1 cellular context compared by ENCODE assay signal in the genomic region with DNA sequence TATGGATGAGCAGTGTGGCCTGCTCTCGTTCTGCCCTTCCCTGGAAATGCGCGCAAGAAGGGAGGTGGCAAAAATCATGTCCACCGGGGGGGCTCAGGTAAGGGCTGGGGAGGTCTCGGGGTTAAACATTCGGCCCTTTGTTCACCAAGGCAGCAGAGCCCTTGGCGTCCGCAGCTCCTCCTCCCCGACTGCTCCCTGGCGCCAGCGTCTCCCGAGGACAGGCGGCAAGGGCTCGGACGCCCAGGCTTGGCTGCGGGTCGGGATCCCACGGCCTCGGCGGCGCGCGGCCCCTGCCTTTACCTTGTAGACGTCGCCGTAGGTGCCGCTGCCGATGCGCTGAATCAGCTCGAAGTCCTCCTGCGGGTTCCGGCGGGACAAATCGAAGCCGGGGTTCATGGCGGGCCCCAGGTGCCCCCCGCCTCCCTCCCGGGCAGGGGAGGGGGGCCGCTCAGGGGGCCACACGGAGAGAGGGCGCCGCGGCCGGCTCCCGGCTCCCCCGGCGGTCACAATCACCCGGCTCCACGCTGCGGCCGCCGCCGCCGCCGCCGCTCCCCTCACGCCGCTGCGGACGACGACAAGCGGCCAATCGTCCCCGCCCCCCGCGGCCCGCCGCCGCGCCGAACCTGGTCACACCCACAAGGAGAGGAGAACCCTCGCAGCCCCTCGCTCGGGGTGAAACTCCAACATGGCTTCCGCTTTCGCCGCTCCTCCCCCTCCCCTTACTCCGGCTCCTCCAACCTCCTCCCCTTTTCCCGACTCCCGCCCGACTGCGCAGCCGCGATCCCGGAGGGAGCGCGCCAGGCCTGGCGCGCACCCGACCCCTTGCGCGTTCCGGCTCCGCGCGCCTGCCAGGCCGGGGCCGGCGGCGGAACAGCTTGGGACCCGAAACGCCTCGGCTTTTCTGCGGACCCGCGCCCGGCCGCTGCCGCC.
TF ChIP-seq lines count a peak whose summit lies in the region.

TSS of gene MAP4K3 (minus strand) at position 694 of the 930 bp plus-strand sequence. CDS start at position 396, 298 bp downstream.

TF ChIP-seq in HepG2, 621 proteins besides CTCF, POLR2A, EP300 and RAD21 (continued from another document and continues in another):
- TF ChIP-seq NFAT5 (CRISPR knock-in tag; IDR thresholded peaks at IDR 0.05) (no peak), ZNF333 (CRISPR knock-in tag; IDR thresholded peaks at IDR 0.05; ENCODE audit: borderline replicate concordance) (0 out of 2 replicates have a peak, but pooled peaks have one; percentile 60), ZNF841 (CRISPR knock-in tag; IDR thresholded peaks at IDR 0.05; ENCODE audit: borderline replicate concordance) (no peak), NONO (IDR thresholded peaks at IDR 0.05) (no peak), NONO (CRISPR knock-in tag; conservative IDR thresholded peaks at IDR 0.05) (peak; percentile 80; the same call in 1 of the 2 replicates), MTA3 (CRISPR knock-in tag; IDR thresholded peaks at IDR 0.05) (no peak), NR3C1 (CRISPR knock-in tag; IDR thresholded peaks at IDR 0.05) (no peak), FOXM1 (CRISPR knock-in tag; IDR thresholded peaks at IDR 0.05) (no peak), ZNF383 (CRISPR knock-in tag; IDR thresholded peaks at IDR 0.05; ENCODE audit: borderline replicate concordance) (no peak), ERF (CRISPR knock-in tag; IDR thresholded peaks at IDR 0.05) (peak; percentile 76), NAIF1 (CRISPR knock-in tag; IDR thresholded peaks at IDR 0.05; ENCODE audit: borderline replicate concordance) (peak; percentile 79; the same call in 1 of the 2 replicates), ZNF20 (CRISPR knock-in tag; IDR thresholded peaks at IDR 0.05) (no peak), SOX13 (IDR thresholded peaks at IDR 0.05) (no peak), SOX13 (CRISPR knock-in tag; conservative IDR thresholded peaks at IDR 0.05 in 1 of 2, IDR thresholded peaks at IDR 0.05 in 1 of 2) (peak in 1 of 2 experiments; percentile 5; a peak in 2 of 4 replicates), ZNF34 (CRISPR knock-in tag; IDR thresholded peaks at IDR 0.05; ENCODE audit: borderline replicate concordance) (no peak), DPF2 (CRISPR knock-in tag; IDR thresholded peaks at IDR 0.05; ENCODE audit: borderline replicate concordance, low read depth) (no peak; the same call in 1 of the 2 replicates), ARID5B (CRISPR knock-in tag; IDR thresholded peaks at IDR 0.05) (peak; percentile 32), IKZF5 (CRISPR knock-in tag; IDR thresholded peaks at IDR 0.05) (peak; percentile 11; the same call in 1 of the 2 replicates), KAT8 (CRISPR knock-in tag; IDR thresholded peaks at IDR 0.05) (peak; percentile 58; the same call in 1 of the 2 replicates), ZNF563 (CRISPR knock-in tag; IDR thresholded peaks at IDR 0.05) (peak; percentile 81), BRF2 (CRISPR knock-in tag; IDR thresholded peaks at IDR 0.05) (peak; percentile 40; the same call in 1 of the 2 replicates), ZMYM4 (CRISPR knock-in tag; IDR thresholded peaks at IDR 0.05) (peak; percentile 61), ATAD3A (CRISPR knock-in tag; IDR thresholded peaks at IDR 0.05) (no peak), KMT2B (CRISPR knock-in tag; IDR thresholded peaks at IDR 0.05) (peak; percentile 71), RBFOX2 (IDR thresholded peaks at IDR 0.05; ENCODE audit: low read depth, low read length) (peak; percentile 93), KDM5A (IDR thresholded peaks at IDR 0.05; ENCODE audit: borderline replicate concordance, low read length) (peak; percentile 85; the same call in 1 of the 2 replicates), ZNF629 (CRISPR knock-in tag; conservative IDR thresholded peaks at IDR 0.05) (peak; percentile 6; the same call in 1 of the 2 replicates), THAP11 (CRISPR knock-in tag; IDR thresholded peaks at IDR 0.05) (peak; percentile 52; the same call in 1 of the 2 replicates), SP1 (IDR thresholded peaks at IDR 0.05) (no peak), SP1 (CRISPR knock-in tag; IDR thresholded peaks at IDR 0.05) (no peak)
- TF ChIP-seq, protein P1, sequence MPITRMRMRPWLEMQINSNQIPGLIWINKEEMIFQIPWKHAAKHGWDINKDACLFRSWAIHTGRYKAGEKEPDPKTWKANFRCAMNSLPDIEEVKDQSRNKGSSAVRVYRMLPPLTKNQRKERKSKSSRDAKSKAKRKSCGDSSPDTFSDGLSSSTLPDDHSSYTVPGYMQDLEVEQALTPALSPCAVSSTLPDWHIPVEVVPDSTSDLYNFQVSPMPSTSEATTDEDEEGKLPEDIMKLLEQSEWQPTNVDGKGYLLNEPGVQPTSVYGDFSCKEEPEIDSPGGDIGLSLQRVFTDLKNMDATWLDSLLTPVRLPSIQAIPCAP (CRISPR knock-in tag; IDR thresholded peaks at IDR 0.05; ENCODE audit: low read depth), result no peak
- TF ChIP-seq, protein P2, sequence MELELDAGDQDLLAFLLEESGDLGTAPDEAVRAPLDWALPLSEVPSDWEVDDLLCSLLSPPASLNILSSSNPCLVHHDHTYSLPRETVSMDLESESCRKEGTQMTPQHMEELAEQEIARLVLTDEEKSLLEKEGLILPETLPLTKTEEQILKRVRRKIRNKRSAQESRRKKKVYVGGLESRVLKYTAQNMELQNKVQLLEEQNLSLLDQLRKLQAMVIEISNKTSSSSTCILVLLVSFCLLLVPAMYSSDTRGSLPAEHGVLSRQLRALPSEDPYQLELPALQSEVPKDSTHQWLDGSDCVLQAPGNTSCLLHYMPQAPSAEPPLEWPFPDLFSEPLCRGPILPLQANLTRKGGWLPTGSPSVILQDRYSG (CRISPR knock-in tag; IDR thresholded peaks at IDR 0.05), result 0 out of 2 replicates have a peak, but pooled peaks have one; percentile 85
- TF ChIP-seq, protein P3, sequence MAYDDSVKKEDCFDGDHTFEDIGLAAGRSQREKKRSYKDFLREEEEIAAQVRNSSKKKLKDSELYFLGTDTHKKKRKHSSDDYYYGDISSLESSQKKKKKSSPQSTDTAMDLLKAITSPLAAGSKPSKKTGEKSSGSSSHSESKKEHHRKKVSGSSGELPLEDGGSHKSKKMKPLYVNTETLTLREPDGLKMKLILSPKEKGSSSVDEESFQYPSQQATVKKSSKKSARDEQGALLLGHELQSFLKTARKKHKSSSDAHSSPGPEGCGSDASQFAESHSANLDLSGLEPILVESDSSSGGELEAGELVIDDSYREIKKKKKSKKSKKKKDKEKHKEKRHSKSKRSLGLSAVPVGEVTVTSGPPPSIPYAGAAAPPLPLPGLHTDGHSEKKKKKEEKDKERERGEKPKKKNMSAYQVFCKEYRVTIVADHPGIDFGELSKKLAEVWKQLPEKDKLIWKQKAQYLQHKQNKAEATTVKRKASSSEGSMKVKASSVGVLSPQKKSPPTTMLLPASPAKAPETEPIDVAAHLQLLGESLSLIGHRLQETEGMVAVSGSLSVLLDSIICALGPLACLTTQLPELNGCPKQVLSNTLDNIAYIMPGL (CRISPR knock-in tag; IDR thresholded peaks at IDR 0.05; ENCODE audit: borderline replicate concordance in 1 of 2, low read depth in 1 of 2), result peak; percentile 52 to 58; a peak in 3 of 4 replicates
- TF ChIP-seq, protein P4, sequence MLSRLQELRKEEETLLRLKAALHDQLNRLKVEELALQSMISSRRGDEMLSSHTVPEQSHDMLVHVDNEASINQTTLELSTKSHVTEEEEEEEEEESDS (CRISPR knock-in tag; IDR thresholded peaks at IDR 0.05; ENCODE audit: borderline replicate concordance), result peak; percentile 90; the same call in 1 of the 2 replicates
- TF ChIP-seq, protein P5, sequence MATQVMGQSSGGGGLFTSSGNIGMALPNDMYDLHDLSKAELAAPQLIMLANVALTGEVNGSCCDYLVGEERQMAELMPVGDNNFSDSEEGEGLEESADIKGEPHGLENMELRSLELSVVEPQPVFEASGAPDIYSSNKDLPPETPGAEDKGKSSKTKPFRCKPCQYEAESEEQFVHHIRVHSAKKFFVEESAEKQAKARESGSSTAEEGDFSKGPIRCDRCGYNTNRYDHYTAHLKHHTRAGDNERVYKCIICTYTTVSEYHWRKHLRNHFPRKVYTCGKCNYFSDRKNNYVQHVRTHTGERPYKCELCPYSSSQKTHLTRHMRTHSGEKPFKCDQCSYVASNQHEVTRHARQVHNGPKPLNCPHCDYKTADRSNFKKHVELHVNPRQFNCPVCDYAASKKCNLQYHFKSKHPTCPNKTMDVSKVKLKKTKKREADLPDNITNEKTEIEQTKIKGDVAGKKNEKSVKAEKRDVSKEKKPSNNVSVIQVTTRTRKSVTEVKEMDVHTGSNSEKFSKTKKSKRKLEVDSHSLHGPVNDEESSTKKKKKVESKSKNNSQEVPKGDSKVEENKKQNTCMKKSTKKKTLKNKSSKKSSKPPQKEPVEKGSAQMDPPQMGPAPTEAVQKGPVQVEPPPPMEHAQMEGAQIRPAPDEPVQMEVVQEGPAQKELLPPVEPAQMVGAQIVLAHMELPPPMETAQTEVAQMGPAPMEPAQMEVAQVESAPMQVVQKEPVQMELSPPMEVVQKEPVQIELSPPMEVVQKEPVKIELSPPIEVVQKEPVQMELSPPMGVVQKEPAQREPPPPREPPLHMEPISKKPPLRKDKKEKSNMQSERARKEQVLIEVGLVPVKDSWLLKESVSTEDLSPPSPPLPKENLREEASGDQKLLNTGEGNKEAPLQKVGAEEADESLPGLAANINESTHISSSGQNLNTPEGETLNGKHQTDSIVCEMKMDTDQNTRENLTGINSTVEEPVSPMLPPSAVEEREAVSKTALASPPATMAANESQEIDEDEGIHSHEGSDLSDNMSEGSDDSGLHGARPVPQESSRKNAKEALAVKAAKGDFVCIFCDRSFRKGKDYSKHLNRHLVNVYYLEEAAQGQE (IDR thresholded peaks at IDR 0.05; ENCODE audit: borderline replicate concordance in 1 of 2, low read depth in 1 of 2, low read length in 2 of 2), result no peak; a peak in 1 of 4 replicates
